1 cellular context compared by ENCODE assay signal in genomic region chr11:68011046-68011943, GRCh38.
A peak's percentile ranks its signal among the peaks of the same experiment; 100 is the strongest.
TF ChIP-seq lines count a peak whose summit lies in the region.

No MANE protein-coding gene starts in this region.

TF ChIP-seq in K562, 482 proteins besides CTCF, POLR2A, EP300 and RAD21 (continued from another document and continues in another):
- TF ChIP-seq ZNF57 (CRISPR knock-in tag; IDR thresholded peaks at IDR 0.05) (no peak), XRCC3 (IDR thresholded peaks at IDR 0.05) (no peak), TCF7 (IDR thresholded peaks at IDR 0.05; ENCODE audit: borderline replicate concordance) (no peak), HIVEP1 (CRISPR knock-in tag; IDR thresholded peaks at IDR 0.05) (0 out of 2 replicates have a peak, but pooled peaks have one; percentile 30), RBM34 (IDR thresholded peaks at IDR 0.05; ENCODE audit: borderline replicate concordance, insufficient read depth, low read length) (no peak), ZNF445 (CRISPR knock-in tag; IDR thresholded peaks at IDR 0.05; ENCODE audit: low read depth) (no peak), LEF1 (IDR thresholded peaks at IDR 0.05) (no peak), BRF1 (IDR thresholded peaks at IDR 0.05; ENCODE audit: borderline replicate concordance, extremely low read depth, insufficient read length) (no peak), AFF1 (IDR thresholded peaks at IDR 0.05; ENCODE audit: low read depth in 1 of 2, partially characterized antibody in 2 of 2) (no peak), PYGO2 (tag; IDR thresholded peaks at IDR 0.05) (peak; percentile 79), ZNF644 (tag; IDR thresholded peaks at IDR 0.05; ENCODE audit: low read depth) (no peak), ZNF41 (CRISPR knock-in tag; conservative IDR thresholded peaks at IDR 0.05) (peak; percentile 56; the same call in 1 of the 2 replicates), SP1 (CRISPR knock-in tag; IDR thresholded peaks at IDR 0.05) (no peak), PHF20 (IDR thresholded peaks at IDR 0.05; ENCODE audit: partially characterized antibody) (no peak), RFX1 (IDR thresholded peaks at IDR 0.05) (no peak), ZNF146 (CRISPR knock-in tag; IDR thresholded peaks at IDR 0.05; ENCODE audit: unreplicated experiment) (no peak), POLR3G (IDR thresholded peaks at IDR 0.05; ENCODE audit: extremely low read depth, insufficient read length, insufficient replicate concordance) (no peak), CEBPZ (IDR thresholded peaks at IDR 0.05; ENCODE audit: borderline replicate concordance, low read depth, low read length) (no peak), PRMT5 (CRISPR knock-in tag; IDR thresholded peaks at IDR 0.05) (no peak), HNRNPH1 (optimal IDR thresholded peaks at IDR 0.05; ENCODE audit: low read depth, low read length) (no peak), ESRRB (CRISPR knock-in tag; IDR thresholded peaks at IDR 0.05; ENCODE audit: borderline replicate concordance) (no peak), EWSR1 (IDR thresholded peaks at IDR 0.05; ENCODE audit: borderline replicate concordance, low read depth, partially characterized antibody) (no peak), SMAD2 (IDR thresholded peaks at IDR 0.05; ENCODE audit: low read depth, low read length) (no peak), ZC3H4 (CRISPR knock-in tag; IDR thresholded peaks at IDR 0.05; ENCODE audit: borderline replicate concordance) (no peak), NR0B1 (IDR thresholded peaks at IDR 0.05; ENCODE audit: partially characterized antibody) (no peak), STAT5A (IDR thresholded peaks at IDR 0.05; ENCODE audit: borderline replicate concordance, low read length) (no peak), ESRRA (IDR thresholded peaks at IDR 0.05; ENCODE audit: borderline replicate concordance, low read depth) (no peak), SRSF1 (IDR thresholded peaks at IDR 0.05; ENCODE audit: low read depth, low read length) (no peak), NCOA2 (IDR thresholded peaks at IDR 0.05; ENCODE audit: partially characterized antibody in 2 of 2) (no peak), ZNF561 (CRISPR knock-in tag; conservative IDR thresholded peaks at IDR 0.05) (no peak), ZBTB8A (IDR thresholded peaks at IDR 0.05; ENCODE audit: partially characterized antibody) (no peak), ZNF507 (tag; conservative IDR thresholded peaks at IDR 0.05) (0 out of 2 replicates have a peak, but pooled peaks have one; percentile 9), HNRNPL (IDR thresholded peaks at IDR 0.05; ENCODE audit: low read depth, low read length) (no peak), ZBTB2 (IDR thresholded peaks at IDR 0.05) (no peak), ZBTB26 (CRISPR knock-in tag; IDR thresholded peaks at IDR 0.05) (peak; percentile 47; the same call in 1 of the 2 replicates), ZNF311 (CRISPR knock-in tag; IDR thresholded peaks at IDR 0.05) (peak; percentile 85), MXD1 (CRISPR knock-in tag; IDR thresholded peaks at IDR 0.05; ENCODE audit: borderline replicate concordance, poor library complexity, severe bottlenecking) (no peak), ZNF589 (CRISPR knock-in tag; IDR thresholded peaks at IDR 0.05; ENCODE audit: low read depth) (no peak), PHB (CRISPR knock-in tag; IDR thresholded peaks at IDR 0.05) (no peak), ADNP (tag; IDR thresholded peaks at IDR 0.05) (no peak), CHD2 (IDR thresholded peaks at IDR 0.05; ENCODE audit: low read depth, low read length) (no peak), ZNF280B (CRISPR knock-in tag; IDR thresholded peaks at IDR 0.05) (no peak), SAFB2 (IDR thresholded peaks at IDR 0.05; ENCODE audit: borderline replicate concordance, low read depth, low read length, severe bottlenecking) (no peak), ELF1 (tag; IDR thresholded peaks at IDR 0.05) (no peak), WHSC1 (IDR thresholded peaks at IDR 0.05; ENCODE audit: low read length) (no peak), ZBTB5 (IDR thresholded peaks at IDR 0.05) (no peak), MNT (conservative IDR thresholded peaks at IDR 0.05) (no peak), ZNF766 (CRISPR knock-in tag; conservative IDR thresholded peaks at IDR 0.05) (peak; percentile 53; the same call in 1 of the 2 replicates), TFAP4 (CRISPR knock-in tag; IDR thresholded peaks at IDR 0.05; ENCODE audit: borderline replicate concordance) (no peak), KHSRP (IDR thresholded peaks at IDR 0.05) (no peak)
